In genomic region chr7:24843821-24844449, GRCh38 we compare ENCODE assay signal across 20 cellular contexts.
DNase-seq lines count a peak whose midpoint lies in the region; FAIRE-seq and TF ChIP-seq lines count a peak whose summit lies in the region.
"Had no signal": no experiment of that assay in that cellular context is flagged by ENCODE, and none has a peak within 500 bp of the region (broad histone marks: within the 10 kb centered on the region; RNA-seq: fewer than 3 reads in every experiment).

No MANE protein-coding gene starts in this region.

- no peaks in the 10 kb centered on the region for H3K4me1 ChIP-seq in CD4-positive, alpha-beta memory T cell (ENCODE audit: insufficient read depth, low read length)
- H3K4me1 ChIP-seq in DOHH2 (ENCODE audit: control insufficient read depth, low read length) (peaks cover 100% of the 10 kb centered on the region), endothelial cell of umbilical vein (ENCODE audit: control insufficient read depth, extremely low read depth, insufficient read depth, low read length) (peaks cover 32% of the 10 kb centered on the region)
- H3K4me1 ChIP-seq: parathyroid adenoma, tibial nerve had no signal

- H3K79me2 ChIP-seq in DOHH2 (ENCODE audit: control insufficient read depth, low read length) (peaks cover 23% of the 10 kb centered on the region), endothelial cell of umbilical vein (ENCODE audit: control insufficient read depth, insufficient read depth, low read length) (no peaks in the 10 kb centered on the region)
- H3K79me2 ChIP-seq: parathyroid adenoma had no signal

- BruUV-seq in endothelial cell of umbilical vein (replicated peaks; lab: Mats Ljungman, UMichigan), result no TSS peak

- no peaks in the 10 kb centered on the region for H3K27me3 ChIP-seq in CD4-positive, alpha-beta memory T cell (ENCODE audit: insufficient read depth, low read length)
- no peaks in the 10 kb centered on the region for H3K27me3 ChIP-seq in DOHH2 (ENCODE audit: control insufficient read depth, low read length)
- no peaks in the 10 kb centered on the region for H3K27me3 ChIP-seq in endothelial cell of umbilical vein (ENCODE audit: control insufficient read depth in 2 of 2, insufficient read depth in 2 of 2, low read length in 2 of 2)
- H3K27me3 ChIP-seq: tibial nerve had no signal

- peak overlapping the region in 1 of 8 donors; percentile 34 for H3K4me3 Mint-ChIP-seq in CD4-positive, alpha-beta memory T cell
- H3K4me3 Mint-ChIP-seq: activated T-helper 1 cell treated with anti-CD3 and anti-CD28 coated beads, Interleukin-12 subunit alpha, Interleukin-12 subunit beta, Interleukin-2, Interleukin-4 antibody, amounts not matched to agents 30 ng/mL and 10 ng/mL and 1 ng/mL, durations not matched to agents 14 hours and 24 hours and 36 hours; naive thymus-derived CD4-positive, alpha-beta T cell; stimulated activated naive CD8-positive, alpha-beta T cell treated with anti-CD3 and anti-CD28 coated beads, Interleukin-15, Interleukin-2, amounts not matched to agents 100 ng/mL and 50 ng/mL, for 24 hours; T-helper 1 cell treated with Interleukin-12 subunit alpha and Interleukin-12 subunit beta and Interleukin-4 antibody, amounts not matched to agents 30 μg/mL and 1 μg/mL, for 36 hours had no signal

- H3K27me3 Mint-ChIP-seq in CD4-positive, alpha-beta memory T cell, result no peaks in the 10 kb centered on the region
- H3K27me3 Mint-ChIP-seq: naive thymus-derived CD4-positive, alpha-beta T cell; stimulated activated naive CD8-positive, alpha-beta T cell treated with anti-CD3 and anti-CD28 coated beads, Interleukin-15, Interleukin-2, amounts not matched to agents 100 ng/mL and 50 ng/mL, for 24 hours had no signal

- H3K27ac Mint-ChIP-seq in CD4-positive, alpha-beta memory T cell, result peak overlapping the region in 4 of 7 donors; percentile 25 to 53 (median 35)
- H3K27ac Mint-ChIP-seq: activated T-helper 1 cell treated with anti-CD3 and anti-CD28 coated beads, Interleukin-12 subunit alpha, Interleukin-12 subunit beta, Interleukin-2, Interleukin-4 antibody, amounts not matched to agents 30 ng/mL and 10 ng/mL and 1 ng/mL, durations not matched to agents 14 hours and 24 hours and 36 hours; T-helper 1 cell treated with Interleukin-12 subunit alpha and Interleukin-12 subunit beta and Interleukin-4 antibody, amounts not matched to agents 30 μg/mL and 1 μg/mL, for 36 hours had no signal

- DNase-seq in CD4-positive, alpha-beta memory T cell, result no peak
- DNase-seq in NCI-H146 (lab: John Stamatoyannopoulos, UW) (peak; percentile 16), endothelial cell of umbilical vein (ENCODE audit: low read depth, low spot score) (no peak), dermis blood vessel endothelial cell (no peak), iPS-NIHi7 (ENCODE audit: extremely low spot score) (no peak), NCI-H1436 (lab: John Stamatoyannopoulos, UW) (no peak)
- DNase-seq: activated CD8-positive, alpha-beta memory T cell treated with anti-CD3 and anti-CD28 coated beads for 24 hours; foreskin melanocyte; mesenchymal stem cell; naive thymus-derived CD4-positive, alpha-beta T cell; OCI-M1; SHP77 treated with DMSO at 0.1 percent for 48 hours; stimulated activated CD4-positive, alpha-beta T cell treated with anti-CD3 and anti-CD28 coated beads, Interleukin-2, amount 100 ng/mL, for 24 hours had no signal

- no peaks in the 10 kb centered on the region for H3K9me3 ChIP-seq in CD4-positive, alpha-beta memory T cell (ENCODE audit: control insufficient read depth in 1 of 2, low read length in 2 of 2)
- no peaks in the 10 kb centered on the region for H3K9me3 ChIP-seq in DOHH2 (ENCODE audit: control insufficient read depth, insufficient read depth, low read length)
- H3K9me3 ChIP-seq in endothelial cell of umbilical vein (replicated peaks; ENCODE audit: control insufficient read depth, insufficient read depth, low read length), result no peaks in the 10 kb centered on the region
- H3K9me3 ChIP-seq: tibial nerve had no signal

- no peak overlapping the region for H2AFZ ChIP-seq in endothelial cell of umbilical vein (ENCODE audit: low read depth, low read length)
- H2AFZ ChIP-seq: parathyroid adenoma had no signal

- dilution Hi-C loops in endothelial cell of umbilical vein (cut with MboI; ENCODE audit: extremely low pct_ligation_motif_present, low sequenced_read_pairs), result no loop called here

- H3K9me3 Mint-ChIP-seq in CD4-positive, alpha-beta memory T cell, result no peaks in the 10 kb centered on the region
- H3K9me3 Mint-ChIP-seq: activated T-helper 1 cell treated with anti-CD3 and anti-CD28 coated beads, Interleukin-12 subunit alpha, Interleukin-12 subunit beta, Interleukin-2, Interleukin-4 antibody, amounts not matched to agents 30 ng/mL and 10 ng/mL and 1 ng/mL, durations not matched to agents 14 hours and 24 hours and 36 hours; naive thymus-derived CD4-positive, alpha-beta T cell; stimulated activated naive CD8-positive, alpha-beta T cell treated with anti-CD3 and anti-CD28 coated beads, Interleukin-15, Interleukin-2, amounts not matched to agents 100 ng/mL and 50 ng/mL, for 24 hours; T-helper 1 cell treated with Interleukin-12 subunit alpha and Interleukin-12 subunit beta and Interleukin-4 antibody, amounts not matched to agents 30 μg/mL and 1 μg/mL, for 36 hours had no signal

- H3K9me1 ChIP-seq in endothelial cell of umbilical vein (replicated peaks; ENCODE audit: control insufficient read depth, extremely low read depth, insufficient read depth, low read length), result no peaks in the 10 kb centered on the region

- TF ChIP-seq CTCF in DOHH2 (IDR thresholded peaks at IDR 0.05; ENCODE audit: low read depth, low read length, poor library complexity, severe bottlenecking) (no peak), endothelial cell of umbilical vein (IDR thresholded peaks at IDR 0.05; ENCODE audit: extremely low read depth in 1 of 2, insufficient read depth in 1 of 2, low read depth in 1 of 2, low read length in 2 of 2) (no peak)

- peaks cover 3% of the 10 kb centered on the region for H3K36me3 ChIP-seq in CD4-positive, alpha-beta memory T cell (ENCODE audit: insufficient read depth, low read length)
- H3K36me3 ChIP-seq in DOHH2 (ENCODE audit: control insufficient read depth, low read length), result peaks cover 46% of the 10 kb centered on the region
- peaks cover 4% of the 10 kb centered on the region in 2 experiments for H3K36me3 ChIP-seq in endothelial cell of umbilical vein (ENCODE audit: control insufficient read depth in 2 of 2, extremely low read depth in 1 of 2, insufficient read depth in 2 of 2, low read length in 2 of 2)
- H3K36me3 ChIP-seq: tibial nerve had no signal

- TF ChIP-seq POLR2A in endothelial cell of umbilical vein (IDR thresholded peaks at IDR 0.05; ENCODE audit: low read depth, low read length), result no peak

- no peak overlapping the region for H3K9ac ChIP-seq in endothelial cell of umbilical vein (replicated peaks; ENCODE audit: extremely low read depth, insufficient read depth, low read length)
- H3K9ac ChIP-seq: parathyroid adenoma had no signal

- H3K4me2 ChIP-seq in DOHH2 (ENCODE audit: low read length) (peak overlapping the region; percentile 96), endothelial cell of umbilical vein (ENCODE audit: insufficient read depth, low read length) (no peak overlapping the region)

- H3K9me2 ChIP-seq in DOHH2 (replicated peaks; ENCODE audit: control insufficient read depth, low read length), result no peaks in the 10 kb centered on the region

- no peak overlapping the region for H3K4me3 ChIP-seq in CD4-positive, alpha-beta memory T cell (ENCODE audit: low read length in 2 of 2)
- peak overlapping the region; percentile 82 for H3K4me3 ChIP-seq in DOHH2 (ENCODE audit: low read length)
- H3K4me3 ChIP-seq in endothelial cell of umbilical vein (replicated peaks in 1 of 3; ENCODE audit: insufficient read depth in 1 of 3, low read depth in 1 of 3, low read length in 3 of 3), result no peak overlapping the region
- H3K4me3 ChIP-seq: K562, tibial nerve had no signal

- H3K4me1 Mint-ChIP-seq in CD4-positive, alpha-beta memory T cell, result peaks cover under 1 to 14% (median 6%) of the 10 kb centered on the region in 4 donors

- H3K27ac ChIP-seq in CD4-positive, alpha-beta memory T cell (ENCODE audit: low read depth, low read length), result no peak overlapping the region
- peak overlapping the region; percentile 99 for H3K27ac ChIP-seq in DOHH2 (ENCODE audit: low read depth, low read length)
- peak overlapping the region; percentile 89 for H3K27ac ChIP-seq in endothelial cell of umbilical vein (ENCODE audit: insufficient read depth, low read depth, low read length)
- H3K27ac ChIP-seq: parathyroid adenoma had no signal

- H4K20me1 ChIP-seq in DOHH2 (ENCODE audit: control insufficient read depth, insufficient read depth, low read depth, low read length) (no peaks in the 10 kb centered on the region), endothelial cell of umbilical vein (replicated peaks; ENCODE audit: control insufficient read depth, extremely low read depth, insufficient read depth, low read length) (no peaks in the 10 kb centered on the region)

- peaks cover 80% of the 10 kb centered on the region for H3F3A ChIP-seq in DOHH2 (ENCODE audit: control insufficient read depth, insufficient read depth)

- intact Hi-C loops in CD4-positive, alpha-beta memory T cell (cut with micrococcal nuclease), result no loop called here
- intact Hi-C loops in endothelial cell of umbilical vein (cut with micrococcal nuclease), result loop anchor here (2.0 to 5.0 kb wide), 3 partner anchors 41 to 138 kb away; partner anchors contain the start of gene OSBPL3

- POLR2A ChIA-PET in CD4-positive, alpha-beta memory T cell (lab: Charles Lee; ENCODE audit: partially characterized antibody), result no interaction called here
- POLR2A ChIA-PET in endothelial cell of umbilical vein (lab: Charles Lee), result no interaction called here

- peaks cover 27 to 45% of the 10 kb centered on the region in 2 donors for H3K36me3 Mint-ChIP-seq in CD4-positive, alpha-beta memory T cell

- no peak for FAIRE-seq in endothelial cell of umbilical vein (lab: Jason Lieb, UNC)
- FAIRE-seq: K562 had no signal

- CTCF ChIA-PET in CD4-positive, alpha-beta memory T cell (lab: Charles Lee; ENCODE audit: partially characterized antibody), result interaction anchor here (1.1 to 4.5 kb wide), 2 partner anchors 23 to 32 kb away, joined by 3 to 17 read pairs; no protein-coding TSS in a partner anchor
- CTCF ChIA-PET in endothelial cell of umbilical vein (lab: Charles Lee), result interaction anchor here (1.7 to 2.6 kb wide), 3 partner anchors 23 to 249 kb away, joined by 4 to 11 read pairs (median 10); no protein-coding TSS in a partner anchor

TF ChIP-seq in endothelial cell of umbilical vein, 7 proteins besides CTCF, POLR2A, EP300 and RAD21:
- TF ChIP-seq FOS (IDR thresholded peaks at IDR 0.05; ENCODE audit: borderline replicate concordance, insufficient read depth, low read length), result no peak
- TF ChIP-seq JUN (IDR thresholded peaks at IDR 0.05; ENCODE audit: borderline replicate concordance, insufficient read depth, insufficient read length, low read depth), result no peak
- no peak for TF ChIP-seq MYC (IDR thresholded peaks at IDR 0.05; ENCODE audit: low read depth, low read length)
- no peak for TF ChIP-seq GATA2 (IDR thresholded peaks at IDR 0.05; ENCODE audit: insufficient read depth, insufficient read length, low read depth, low read length)
- TF ChIP-seq MAX (IDR thresholded peaks at IDR 0.05; ENCODE audit: insufficient read depth, insufficient read length), result no peak
